11 cellular contexts compared by ENCODE assay signal in genomic region chrX:23662853-23663252, GRCh38. TPM values are rescaled to one million over a fixed set of nuclear protein-coding genes. Genes with fewer than 3 reads are reported as not detected.
DNase-seq lines count a peak whose midpoint lies in the region; ATAC-seq, FAIRE-seq and TF ChIP-seq lines count a peak whose summit lies in the region.
"Had no signal": no experiment of that assay in that cellular context is flagged by ENCODE, and none has a peak within 500 bp of the region (broad histone marks: within the 10 kb centered on the region; RNA-seq: fewer than 3 reads in every experiment).

No MANE protein-coding gene starts in this region.

- no peak overlapping the region for H3K27ac ChIP-seq in esophagus squamous epithelium
- H3K27ac ChIP-seq: pancreas, RWPE1 had no signal

- WGBS in esophagus squamous epithelium, 2 donors: 21 to 31% methylated on average over 1 of the region's 1 CpG

- H3K27me3 ChIP-seq in esophagus squamous epithelium: no peaks in the 10 kb centered on the region
- H3K27me3 ChIP-seq: pancreas had no signal

- FAIRE-seq in GM12891 (lab: Jason Lieb, UNC): no peak
- FAIRE-seq: pancreas had no signal

- no peaks in the 10 kb centered on the region for H3K9me3 ChIP-seq in esophagus squamous epithelium
- H3K9me3 ChIP-seq: pancreas had no signal

- no peak for TF ChIP-seq POLR2A in GM12891 (IDR thresholded peaks at IDR 0.05; ENCODE audit: low read depth, low read length)
- no peak for TF ChIP-seq POLR2A in esophagus squamous epithelium (IDR thresholded peaks at IDR 0.05)

- H3K4me3 ChIP-seq in foreskin fibroblast (ENCODE audit: low read depth in 1 of 2, low read length in 2 of 2) (no peak overlapping the region), esophagus squamous epithelium (no peak overlapping the region)
- H3K4me3 ChIP-seq: pancreas had no signal

- H3K36me3 ChIP-seq in esophagus squamous epithelium: no peaks in the 10 kb centered on the region
- H3K36me3 ChIP-seq: pancreas had no signal

- H3K4me1 ChIP-seq in esophagus squamous epithelium: peaks cover 0 to 7% (median 0%) of the 10 kb centered on the region in 3 donors

- ATAC-seq in GM21367 (IDR thresholded peaks at IDR 0.05; ENCODE audit: unreplicated experiment) (peak; percentile 53), HG03558 (IDR thresholded peaks at IDR 0.05; ENCODE audit: extremely low read depth, unreplicated experiment) (peak; percentile 45)
- ATAC-seq: pancreas had no signal

- TF ChIP-seq CTCF in foreskin fibroblast (IDR thresholded peaks at IDR 0.05; ENCODE audit: low read depth, low read length) (no peak), esophagus squamous epithelium (IDR thresholded peaks at IDR 0.05) (no peak)

- intact Hi-C loops in esophagus squamous epithelium (cut with DNase I): no loop called here

- DNase-seq in GM12891 (ENCODE audit: insufficient read length, low spot score) (peak; percentile 17), foreskin fibroblast (peak; percentile 37 to 58), NCI-H1048 (lab: John Stamatoyannopoulos, UW) (no peak), esophagus squamous epithelium (lab: John Stamatoyannopoulos, UW) (no peak), NCI-H2029 (lab: John Stamatoyannopoulos, UW) (no peak), C1 segment of cervical spinal cord (lab: John Stamatoyannopoulos, UW) (no peak)
- DNase-seq: glutamatergic neuron, pancreas had no signal

TF ChIP-seq in GM12891, 5 proteins besides CTCF, POLR2A, EP300 and RAD21:
- TF ChIP-seq PAX5 (IDR thresholded peaks at IDR 0.05; ENCODE audit: insufficient read depth, low read length, severe bottlenecking): no peak
- no peak for TF ChIP-seq POU2F2 (IDR thresholded peaks at IDR 0.05; ENCODE audit: low read depth, low read length)
- TF ChIP-seq POLR2AphosphoS5 (IDR thresholded peaks at IDR 0.05; ENCODE audit: low read depth, low read length): no peak
- no peak for TF ChIP-seq TAF1 (IDR thresholded peaks at IDR 0.05; ENCODE audit: low read depth, low read length)
- TF ChIP-seq SPI1 (IDR thresholded peaks at IDR 0.05; ENCODE audit: low read depth, low read length): no peak

RNA-seq across cellular contexts. Expression of gene PRDX4, which starts 4.4 kb away (rescaled TPM):
- polyA plus RNA-seq in GM12891 (2012; ENCODE audit: low read depth, missing spikeins): 35.0 TPM
- total RNA-seq in esophagus squamous epithelium: 100 to 1,000 TPM in 1 of 4 donors, 10 to 100 TPM in 3; 62.1 to 119 (median 74.6) TPM

Comparison
In these comparisons a context has a peak if more than half of its experiments do, and no peak if none do; other contexts are left out.
1. DNase-seq: peak in GM12891 (single experiment) and foreskin fibroblast (2 of 2); none in NCI-H1048 (single experiment), esophagus squamous epithelium (single experiment), NCI-H2029 (single experiment) and C1 segment of cervical spinal cord (0 of 14).